ENCODE assay signal across 24 cellular contexts in genomic region chr12:77777274-77777673, GRCh38. TPM values are rescaled to one million over a fixed set of nuclear protein-coding genes. Genes with fewer than 3 reads are reported as not detected.
"Had no signal": no experiment of that assay in that cellular context is flagged by ENCODE, and none has a peak within 500 bp of the region (broad histone marks: within the 10 kb centered on the region; RNA-seq: fewer than 3 reads in every experiment).

No MANE protein-coding gene starts in this region.

- H3K4me3 ChIP-seq: colonic mucosa, gastrocnemius medialis, pancreas, psoas muscle, right atrium auricular region, spleen, thoracic aorta, upper lobe of left lung had no signal

- H3K4me1 ChIP-seq: colonic mucosa, gastrocnemius medialis, pancreas, psoas muscle, right atrium auricular region, spleen, upper lobe of left lung had no signal

- H3K9me3 ChIP-seq: colonic mucosa, gastrocnemius medialis, neutrophil, pancreas, right atrium auricular region, thoracic aorta, upper lobe of left lung had no signal

- H3K27me3 ChIP-seq: colonic mucosa, gastrocnemius medialis, neutrophil, pancreas, right atrium auricular region, spleen, upper lobe of left lung had no signal

- FAIRE-seq: islet of Langerhans, pancreas had no signal

- DNase-seq: activated CD4-positive, alpha-beta T cell treated with anti-CD3 and anti-CD28 coated beads for 1 hour; activated CD4-positive, alpha-beta T cell treated with anti-CD3 and anti-CD28 coated beads, Interleukin-2, amount 50 U/mL, for 1 hour; activated CD8-positive, alpha-beta T cell treated with anti-CD3 and anti-CD28 coated beads, Interleukin-2, amount 10 ng/mL, durations not matched to agents 7 days and 5 days; activated gamma-delta T cell treated with Interleukin-2 at 50 U/mL for 16 hours; anterior cingulate cortex; colonic mucosa; gastrocnemius medialis; head of caudate nucleus; hypothalamus; left cardiac atrium; mesenchymal stem cell; pancreas; psoas muscle; spleen; stimulated activated CD4-positive, alpha-beta T cell treated with anti-CD3 and anti-CD28 coated beads, Interleukin-4, amount 100 ng/mL, for 1 hour; stimulated activated naive CD4-positive, alpha-beta T cell; T-helper 9 cell; upper lobe of left lung had no signal

- H3K36me3 ChIP-seq: colonic mucosa, gastrocnemius medialis, neutrophil, pancreas, right atrium auricular region, spleen, thoracic aorta, upper lobe of left lung had no signal

- H3K27ac ChIP-seq: colonic mucosa, gastrocnemius medialis, neutrophil, pancreas, psoas muscle, right atrium auricular region, spleen, thoracic aorta, upper lobe of left lung had no signal

- ATAC-seq: activated CD8-positive, alpha-beta T cell treated with anti-CD3 and anti-CD28 coated beads, Interleukin-2, amount 10 ng/mL, durations not matched to agents 7 days and 5 days; gastrocnemius medialis; left cardiac atrium; pancreas; psoas muscle had no signal

RNA-seq across cellular contexts. Expression of gene NAV3, which starts 53.4 kb away (rescaled TPM):
- total RNA-seq: activated CD8-positive, alpha-beta T cell treated with anti-CD3 and anti-CD28 coated beads, Interleukin-2, amount 10 ng/mL, durations not matched to agents 7 days and 5 days; activated T-helper 1 cell treated with anti-CD3 and anti-CD28 coated beads, Interleukin-12 subunit alpha, Interleukin-12 subunit beta, Interleukin-2, Interleukin-4 antibody, amounts not matched to agents 30 ng/mL and 10 ng/mL and 1 ng/mL, durations not matched to agents 14 hours and 24 hours and 36 hours; T-helper 1 cell treated with Interleukin-12 subunit alpha and Interleukin-12 subunit beta and Interleukin-4 antibody, amounts not matched to agents 30 ng/mL and 1 ng/mL, for 36 hours had no signal
